Comparison of ENCODE assay signal across 8 cellular contexts in the genomic region with DNA sequence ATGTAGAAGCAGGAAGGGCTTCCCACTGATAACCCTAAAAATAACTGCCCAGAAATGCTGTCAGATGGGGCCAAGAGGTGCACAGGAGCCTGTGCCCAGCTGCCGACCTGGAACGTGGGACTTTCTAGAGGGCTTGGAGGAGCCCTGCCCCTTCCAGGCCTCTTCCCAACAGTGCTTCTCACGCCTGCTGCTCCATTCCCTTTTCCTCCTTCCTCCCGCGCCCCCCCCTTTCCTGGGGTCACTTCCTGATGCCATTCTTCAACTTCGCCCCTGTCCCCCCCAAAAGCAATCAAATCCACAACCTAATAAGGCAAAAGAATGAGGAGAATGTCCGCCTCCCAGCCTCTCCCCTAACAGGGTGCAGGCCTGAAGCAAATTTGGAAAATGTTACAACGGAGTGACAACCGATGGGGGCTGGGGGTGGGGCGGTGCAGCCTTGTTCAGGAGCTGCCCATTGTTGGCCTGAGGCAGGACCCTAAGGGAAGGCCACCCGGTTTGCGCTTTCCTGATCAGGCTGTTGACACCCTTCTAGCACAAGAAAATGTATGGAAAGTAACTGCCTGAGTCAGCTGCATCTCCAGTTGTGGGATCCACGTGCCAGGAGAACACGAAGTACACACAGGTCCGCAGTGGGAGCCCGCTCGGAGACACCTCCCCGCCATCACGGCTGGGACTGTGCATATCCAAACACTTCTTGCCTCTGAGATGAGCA. TPM values are rescaled to one million over a fixed set of nuclear protein-coding genes. Genes with fewer than 3 reads are reported as not detected.
DNase-seq lines count a peak whose midpoint lies in the region; ATAC-seq, FAIRE-seq and TF ChIP-seq lines count a peak whose summit lies in the region.

No MANE protein-coding gene starts in this region.

- dilution Hi-C loops in IMR-90 (cut with HindIII; ENCODE audit: low sequenced_read_pairs, unreplicated experiment) = no loop called here

- H3K4me2 ChIP-seq in IMR-90 (ENCODE audit: low read depth, low read length) (peak overlapping the region; percentile 14), HepG2 (ENCODE audit: low read depth, low read length) (peak overlapping the region; percentile 45; the same call in 1 of the 2 replicates)

- intact Hi-C loops in IMR-90 (cut with micrococcal nuclease) = no loop called here
- intact Hi-C loops in HepG2 (cut with micrococcal nuclease; ENCODE audit: unreplicated experiment) = no loop called here

- peaks cover 7 to 14% of the 10 kb centered on the region in 2 donors for H3K36me3 Mint-ChIP-seq in activated naive CD4-positive, alpha-beta T cell treated with anti-CD3 and anti-CD28 coated beads, Interleukin-2, amount 50 U/mL, for 72 hours

- H3K27me3 ChIP-seq in IMR-90 (ENCODE audit: control insufficient read depth, insufficient read depth, low read length) (no peaks in the 10 kb centered on the region), HepG2 (ENCODE audit: control insufficient read depth in 1 of 2, insufficient read depth in 2 of 2, low read length in 2 of 2) (no peaks in the 10 kb centered on the region), thoracic aorta (replicated peaks; ENCODE audit: insufficient read depth) (no peaks in the 10 kb centered on the region)

- H3K36me3 ChIP-seq in IMR-90 (ENCODE audit: control insufficient read depth, insufficient read depth, low read length) (peaks cover 9% of the 10 kb centered on the region), HepG2 (replicated peaks in 1 of 2; ENCODE audit: control insufficient read depth in 1 of 2, insufficient read depth in 2 of 2, low read length in 2 of 2) (peaks cover 15 to 58% of the 10 kb centered on the region in 2 experiments), thoracic aorta (no peaks in the 10 kb centered on the region)

- peak overlapping the region; percentile 99 for H3K23ac ChIP-seq in IMR-90 (ENCODE audit: low read depth, low read length)

- peak overlapping the region; percentile 62 for H2AFZ ChIP-seq in IMR-90 (replicated peaks; ENCODE audit: low read length, poor library complexity)
- no peak overlapping the region for H2AFZ ChIP-seq in HepG2 (ENCODE audit: low read length)

- POLR2A ChIA-PET in IMR-90 (lab: Charles Lee; ENCODE audit: unreplicated experiment) = interaction anchor here (0.5 to 0.6 kb wide), 2 partner anchors 13 to 506 kb away, joined by 4 to 9 read pairs; no protein-coding TSS in a partner anchor
- POLR2A ChIA-PET in HepG2 (lab: Yijun Ruan, JAX) = interaction anchor here (1.0 to 1.9 kb wide), 5 partner anchors 9 to 47 kb away, joined by 3 to 13 read pairs (median 3); partner anchors contain the start of genes ACTN4 and EIF3K

- H4K20me1 ChIP-seq in IMR-90 (ENCODE audit: insufficient read depth, low read length) = peaks cover 80% of the 10 kb centered on the region
- peaks cover 75% of the 10 kb centered on the region for H4K20me1 ChIP-seq in HepG2 (ENCODE audit: insufficient read depth, low read length)

- H2BK15ac ChIP-seq in IMR-90 (ENCODE audit: low read depth, low read length) = peak overlapping the region; percentile 100; the same call in 2 of the 3 replicates

- H2BK120ac ChIP-seq in IMR-90 (ENCODE audit: low read depth, low read length) = peak overlapping the region; percentile 99

- H3K27ac ChIP-seq in IMR-90 (ENCODE audit: insufficient read depth, low read length) (peak overlapping the region; percentile 96), caudate nucleus (ENCODE audit: low read depth, low read length) (peak overlapping the region; percentile 92), HepG2 (ENCODE audit: extremely low read length, insufficient read depth, low read length) (peak overlapping the region; percentile 44), thoracic aorta (peak overlapping the region; percentile 99 to 100)

- peak overlapping the region; percentile 74 for H3K18ac ChIP-seq in IMR-90 (ENCODE audit: low read depth, low read length)

- peak overlapping the region; percentile 99 for H3K14ac ChIP-seq in IMR-90 (replicated peaks; ENCODE audit: low read depth, low read length)

- H3K9me3 Mint-ChIP-seq in activated naive CD4-positive, alpha-beta T cell treated with anti-CD3 and anti-CD28 coated beads, Interleukin-2, amount 50 U/mL, for 72 hours = no peaks in the 10 kb centered on the region

- peaks cover 63% of the 10 kb centered on the region for H3K4me1 ChIP-seq in IMR-90 (ENCODE audit: control insufficient read depth, insufficient read depth, low read length)
- peaks cover 98% of the 10 kb centered on the region for H3K4me1 ChIP-seq in HepG2 (ENCODE audit: insufficient read depth, low read length)
- peaks cover 88 to 100% of the 10 kb centered on the region in 2 donors for H3K4me1 ChIP-seq in thoracic aorta (ENCODE audit: control insufficient read depth in 1 of 2, low read depth in 2 of 2)

- CTCF ChIA-PET in IMR-90 (lab: Yijun Ruan, JAX) (no interaction called here), HepG2 (lab: Yijun Ruan, JAX; ENCODE audit: low intra/inter-chr PET ratio, low total read pairs) (no interaction called here)

- FAIRE-seq in HepG2 (lab: Jason Lieb, UNC) = no peak

- peak overlapping the region; percentile 100 for H2AK5ac ChIP-seq in IMR-90 (ENCODE audit: low read depth, low read length)

- TF ChIP-seq RAD21 in IMR-90 (IDR thresholded peaks at IDR 0.05; ENCODE audit: low read length) (no peak), HepG2 (CRISPR knock-in tag; IDR thresholded peaks at IDR 0.05) (no peak)

- peak overlapping the region; percentile 92 for H4K5ac ChIP-seq in IMR-90 (ENCODE audit: low read depth, low read length)

- no peaks in the 10 kb centered on the region for H3K9me3 ChIP-seq in IMR-90 (ENCODE audit: control insufficient read depth, insufficient read depth, low read length)
- no peaks in the 10 kb centered on the region for H3K9me3 ChIP-seq in HepG2 (ENCODE audit: low read length)
- no peaks in the 10 kb centered on the region for H3K9me3 ChIP-seq in thoracic aorta

- H3K27ac Mint-ChIP-seq in activated naive CD4-positive, alpha-beta T cell treated with anti-CD3 and anti-CD28 coated beads, Interleukin-2, amount 50 U/mL, for 72 hours = peak overlapping the region in 1 of 2 donors; percentile 44

- 36% methylated on average over 15 of the region's 19 CpGs; no CpG with 5 or more reads in 1 of the 2 experiments for WGBS in IMR-90 (ENCODE audit: extremely low coverage in 2 of 2, insufficient read length in 1 of 2), 2 experiments
- 67% methylated on average over 19 of the region's 19 CpGs for WGBS in HepG2 (ENCODE audit: low lambda C conversion rate)

- peak overlapping the region; percentile 95 to 97 for H4K8ac ChIP-seq in IMR-90 (ENCODE audit: low read depth in 2 of 2, low read length in 2 of 2)

- 0 out of 2 replicates have a peak, but pooled peaks have one; percentile 11 for TF ChIP-seq POLR2A in IMR-90 (IDR thresholded peaks at IDR 0.05; ENCODE audit: low read depth, low read length)
- no peak for TF ChIP-seq POLR2A in HepG2 (IDR thresholded peaks at IDR 0.05; ENCODE audit: insufficient read depth in 1 of 2, low read depth in 2 of 2, low read length in 2 of 2)

- peak; percentile 51 for DNase-seq in IMR-90
- DNase-seq in caudate nucleus (lab: John Stamatoyannopoulos, UW) = peak in 1 of 61 donors; percentile 49
- peak; percentile 68 for DNase-seq in HepG2 (ENCODE audit: low spot score)
- DNase-seq in thoracic aorta (ENCODE audit: low spot score) = no peak
- DNase-seq in activated naive CD4-positive, alpha-beta T cell treated with anti-CD3 and anti-CD28 coated beads, Interleukin-2, amount 50 U/mL, for 72 hours (ENCODE audit: low spot score in 2 of 2) = no peak
- no peak for DNase-seq in NOMO-1 (lab: John Stamatoyannopoulos, UW; ENCODE audit: unreplicated experiment in 2 of 2)
- no peak for DNase-seq in GM20000 (ENCODE audit: low spot score)

- peak overlapping the region; percentile 99 for H4K91ac ChIP-seq in IMR-90 (ENCODE audit: insufficient read depth, low read depth, low read length)

- H2BK5ac ChIP-seq in IMR-90 (ENCODE audit: low read depth, low read length, poor library complexity, severe bottlenecking) = peak overlapping the region; percentile 96

- no peak overlapping the region for H3K4me3 ChIP-seq in IMR-90 (ENCODE audit: insufficient read depth, low read depth, low read length)
- no peak overlapping the region; a peak in 1 of 6 replicates for H3K4me3 ChIP-seq in HepG2 (replicated peaks in 1 of 3; ENCODE audit: insufficient read depth in 1 of 3, low read depth in 2 of 3, low read length in 3 of 3)
- H3K4me3 ChIP-seq in thoracic aorta = peak overlapping the region; percentile 56

- peaks cover 5 to 75% of the 10 kb centered on the region in 2 experiments; a peak in 3 of 4 replicates for H3K79me1 ChIP-seq in IMR-90 (ENCODE audit: low read depth in 1 of 2, low read length in 2 of 2)

- H2AK9ac ChIP-seq in IMR-90 (replicated peaks; ENCODE audit: low read depth, low read length, poor library complexity) = peak overlapping the region; percentile 91

- peak overlapping the region; percentile 90 for H3K56ac ChIP-seq in IMR-90 (ENCODE audit: extremely low read depth, insufficient read depth, low read length)

- peaks cover 96% of the 10 kb centered on the region for H3K79me2 ChIP-seq in HepG2 (ENCODE audit: insufficient read depth, low read length)

- H3K9ac ChIP-seq in IMR-90 (ENCODE audit: low read depth, low read length) (peak overlapping the region; percentile 68), HepG2 (ENCODE audit: insufficient read depth, low read depth, low read length) (peak overlapping the region; percentile 19)

- no peak for TF ChIP-seq EP300 in HepG2 (IDR thresholded peaks at IDR 0.05; ENCODE audit: low read depth in 2 of 2, low read length in 2 of 2)
- no peak; the same call in 1 of the 2 replicates for TF ChIP-seq EP300 in HepG2 (CRISPR knock-in tag; IDR thresholded peaks at IDR 0.05; ENCODE audit: borderline replicate concordance)

- BruUV-seq in IMR-90 (replicated peaks; lab: Mats Ljungman, UMichigan) (no TSS peak), HepG2 (replicated peaks; lab: Mats Ljungman, UMichigan) (no TSS peak)

- TF ChIP-seq CTCF in IMR-90 (conservative IDR thresholded peaks at IDR 0.05; ENCODE audit: low read depth, low read length) = no peak
- no peak for TF ChIP-seq CTCF in HepG2 (CRISPR knock-in tag; IDR thresholded peaks at IDR 0.05)
- no peak for TF ChIP-seq CTCF in thoracic aorta (IDR thresholded peaks at IDR 0.05)
- no peak for TF ChIP-seq CTCF in GM20000 (IDR thresholded peaks at IDR 0.05; ENCODE audit: extremely low read depth, missing control alignments)

- ATAC-seq in IMR-90 (ENCODE audit: low read depth) = peak; percentile 15
- ATAC-seq in HepG2 = peak; percentile 20; the same call in 2 of the 3 replicates
- peak; percentile 23 for ATAC-seq in thoracic aorta (ENCODE audit: insufficient number of reproducible peaks, low FRiP score, low read depth)
- no peak for ATAC-seq in activated naive CD4-positive, alpha-beta T cell treated with anti-CD3 and anti-CD28 coated beads, Interleukin-2, amount 50 U/mL, for 72 hours
- no peak for ATAC-seq in HG02610 (IDR thresholded peaks at IDR 0.05; ENCODE audit: unreplicated experiment)

- in situ Hi-C loops in IMR-90 (cut with MboI; ENCODE audit: low sequenced_read_pairs) (no loop called here), HepG2 (cut with HindIII; ENCODE audit: extremely low pct_ligation_motif_present, low pct_unique_long_range_greater_than_20kb) (no loop called here)

- H3K4ac ChIP-seq in IMR-90 (ENCODE audit: low read depth, low read length) = peak overlapping the region; percentile 98

- peaks cover 61% of the 10 kb centered on the region for H3K9me1 ChIP-seq in IMR-90 (ENCODE audit: insufficient read depth, low read length)

- peak overlapping the region; percentile 95 for H2BK20ac ChIP-seq in IMR-90 (ENCODE audit: low read depth, low read length)

RNA-seq across cellular contexts. Expression of gene ACTN4, which starts 18.7 kb away (rescaled TPM):
- total RNA-seq in IMR-90 (2012; rRNA removed) = 614 and 659 TPM in 2 replicates
- polyA plus RNA-seq in IMR-90 (2012; rRNA removed) = 497 and 541 TPM in 2 replicates
- 291 and 549 TPM in 2 replicates for polyA plus RNA-seq in IMR-90 (2012; cell fraction: cytosol; rRNA removed)
- polyA plus RNA-seq in IMR-90 (2012; cell fraction: nucleus; rRNA removed; ENCODE audit: low replicate concordance) = 608 and 1,383 TPM in 2 replicates
- 167 and 192 TPM in 2 replicates for total RNA-seq in HepG2 (2016; rRNA removed; fragmentation: Illumina TruSeq; extraction: Trizol)
- 13.8 and 15.0 TPM in 2 replicates for total RNA-seq in HepG2 (2016; cell fraction: cytosol; rRNA removed; fragmentation: Illumina TruSeq; extraction: Trizol; ENCODE audit: low read depth)
- total RNA-seq in HepG2 (2016; cell fraction: insoluble cytoplasmic fraction; rRNA removed; fragmentation: Illumina TruSeq; extraction: Trizol) = 122 and 176 TPM in 2 replicates
- 28.6 and 34.1 TPM in 2 replicates for total RNA-seq in HepG2 (2016; cell fraction: membrane; rRNA removed; fragmentation: Illumina TruSeq; extraction: Trizol)
- 148 and 165 TPM in 2 replicates for total RNA-seq in HepG2 (2016; cell fraction: nucleus; rRNA removed; fragmentation: Illumina TruSeq; extraction: Trizol)
- polyA plus RNA-seq in HepG2 (2011; rRNA removed) = 171 and 223 TPM in 2 replicates
- polyA plus RNA-seq in HepG2 (2011; cell fraction: cytosol; rRNA removed) = 82.2 and 91.7 TPM in 2 replicates
- 437 and 620 TPM in 2 replicates for polyA plus RNA-seq in HepG2 (2011; cell fraction: nucleus; rRNA removed)
- polyA plus RNA-seq in HepG2 (2012) = 222 and 260 TPM in 2 replicates
- 5.8 and 8.5 TPM in 2 replicates for polyA plus RNA-seq in HepG2 (2016; cell fraction: cytosol; fragmentation: Illumina TruSeq; extraction: Trizol; ENCODE audit: low read depth)
- polyA plus RNA-seq in HepG2 (2016; cell fraction: insoluble cytoplasmic fraction; fragmentation: Illumina TruSeq; extraction: Trizol; ENCODE audit: low read depth) = 192 and 256 TPM in 2 replicates
- 20.9 and 27.6 TPM in 2 replicates for polyA plus RNA-seq in HepG2 (2016; cell fraction: membrane; fragmentation: Illumina TruSeq; extraction: Trizol; ENCODE audit: low read depth)
- 435 and 441 TPM in 2 replicates for polyA plus RNA-seq in HepG2 (2016; cell fraction: nucleus; fragmentation: Illumina TruSeq; extraction: Trizol; ENCODE audit: insufficient read depth, low read depth)
- polyA minus RNA-seq in HepG2 (2011; rRNA and poly(A)+ RNA removed; ENCODE audit: low replicate concordance) = 172 and 192 TPM in 2 replicates
- 86.2 and 95.5 TPM in 2 replicates for polyA minus RNA-seq in HepG2 (2011; cell fraction: cytosol; rRNA and poly(A)+ RNA removed)
- 73.1 and 75.2 TPM in 2 replicates for polyA minus RNA-seq in HepG2 (2011; cell fraction: nucleus; rRNA and poly(A)+ RNA removed)
- total RNA-seq in thoracic aorta = 1,000 to 10,000 TPM in 1 of 2 donors, 100 to 1,000 TPM in 1; 668 to 1,387 TPM
- 100 to 1,000 TPM; 181 to 204 TPM for total RNA-seq in activated naive CD4-positive, alpha-beta T cell treated with anti-CD3 and anti-CD28 coated beads, Interleukin-2, amount 50 U/mL, for 72 hours

RNA-seq across cellular contexts. Expression of gene EIF3K, which starts 47.1 kb away (rescaled TPM):
- total RNA-seq in IMR-90 (2012; rRNA removed) = 965 and 1,137 TPM in 2 replicates
- polyA plus RNA-seq in IMR-90 (2012; rRNA removed) = 524 and 575 TPM in 2 replicates
- 561 and 960 TPM in 2 replicates for polyA plus RNA-seq in IMR-90 (2012; cell fraction: cytosol; rRNA removed)
- polyA plus RNA-seq in IMR-90 (2012; cell fraction: nucleus; rRNA removed; ENCODE audit: low replicate concordance) = 263 and 486 TPM in 2 replicates
- 258 and 351 TPM in 2 replicates for total RNA-seq in HepG2 (2016; rRNA removed; fragmentation: Illumina TruSeq; extraction: Trizol)
- 100 and 104 TPM in 2 replicates for total RNA-seq in HepG2 (2016; cell fraction: cytosol; rRNA removed; fragmentation: Illumina TruSeq; extraction: Trizol; ENCODE audit: low read depth)
- total RNA-seq in HepG2 (2016; cell fraction: insoluble cytoplasmic fraction; rRNA removed; fragmentation: Illumina TruSeq; extraction: Trizol) = 260 and 364 TPM in 2 replicates
- total RNA-seq in HepG2 (2016; cell fraction: membrane; rRNA removed; fragmentation: Illumina TruSeq; extraction: Trizol) = 174 and 175 TPM in 2 replicates
- 92.4 TPM in 2 replicates for total RNA-seq in HepG2 (2016; cell fraction: nucleus; rRNA removed; fragmentation: Illumina TruSeq; extraction: Trizol)
- polyA plus RNA-seq in HepG2 (2011; rRNA removed) = 179 and 230 TPM in 2 replicates
- polyA plus RNA-seq in HepG2 (2011; cell fraction: cytosol; rRNA removed) = 271 and 427 TPM in 2 replicates
- 210 and 224 TPM in 2 replicates for polyA plus RNA-seq in HepG2 (2011; cell fraction: nucleus; rRNA removed)
- polyA plus RNA-seq in HepG2 (2012) = 171 and 172 TPM in 2 replicates
- 106 and 109 TPM in 2 replicates for polyA plus RNA-seq in HepG2 (2016; cell fraction: cytosol; fragmentation: Illumina TruSeq; extraction: Trizol; ENCODE audit: low read depth)
- 349 and 386 TPM in 2 replicates for polyA plus RNA-seq in HepG2 (2016; cell fraction: insoluble cytoplasmic fraction; fragmentation: Illumina TruSeq; extraction: Trizol; ENCODE audit: low read depth)
- 161 and 168 TPM in 2 replicates for polyA plus RNA-seq in HepG2 (2016; cell fraction: membrane; fragmentation: Illumina TruSeq; extraction: Trizol; ENCODE audit: low read depth)
- polyA plus RNA-seq in HepG2 (2016; cell fraction: nucleus; fragmentation: Illumina TruSeq; extraction: Trizol; ENCODE audit: insufficient read depth, low read depth) = 163 and 169 TPM in 2 replicates
- 199 and 296 TPM in 2 replicates for polyA minus RNA-seq in HepG2 (2011; rRNA and poly(A)+ RNA removed; ENCODE audit: low replicate concordance)
- 94.6 and 127 TPM in 2 replicates for polyA minus RNA-seq in HepG2 (2011; cell fraction: cytosol; rRNA and poly(A)+ RNA removed)
- polyA minus RNA-seq in HepG2 (2011; cell fraction: nucleus; rRNA and poly(A)+ RNA removed) = 43.4 and 51.5 TPM in 2 replicates
- total RNA-seq in thoracic aorta = 100 to 1,000 TPM; 237 to 302 TPM
- total RNA-seq in activated naive CD4-positive, alpha-beta T cell treated with anti-CD3 and anti-CD28 coated beads, Interleukin-2, amount 50 U/mL, for 72 hours = 100 to 1,000 TPM; 282 to 299 TPM

RNA-seq across cellular contexts. Expression of gene MAP4K1, which starts 48.4 kb away (rescaled TPM):
- not detected in 2 replicates for total RNA-seq in IMR-90 (2012; rRNA removed)
- 0.16 and 0.22 TPM in 2 replicates for polyA plus RNA-seq in IMR-90 (2012; rRNA removed)
- 0.04 and 0.38 TPM in 2 replicates for polyA plus RNA-seq in IMR-90 (2012; cell fraction: cytosol; rRNA removed)
- 1.5 and 1.7 TPM in 2 replicates for polyA plus RNA-seq in IMR-90 (2012; cell fraction: nucleus; rRNA removed; ENCODE audit: low replicate concordance)
- 0.89 TPM in 1 of 2 replicates, not detected in the other for total RNA-seq in HepG2 (2016; rRNA removed; fragmentation: Illumina TruSeq; extraction: Trizol)
- not detected in 2 replicates for total RNA-seq in HepG2 (2016; cell fraction: cytosol; rRNA removed; fragmentation: Illumina TruSeq; extraction: Trizol; ENCODE audit: low read depth)
- total RNA-seq in HepG2 (2016; cell fraction: insoluble cytoplasmic fraction; rRNA removed; fragmentation: Illumina TruSeq; extraction: Trizol) = 0.39 and 0.41 TPM in 2 replicates
- total RNA-seq in HepG2 (2016; cell fraction: membrane; rRNA removed; fragmentation: Illumina TruSeq; extraction: Trizol) = 0.19 and 0.62 TPM in 2 replicates
- total RNA-seq in HepG2 (2016; cell fraction: nucleus; rRNA removed; fragmentation: Illumina TruSeq; extraction: Trizol) = 0.60 TPM in 1 of 2 replicates, not detected in the other
- 0.24 and 0.35 TPM in 2 replicates for polyA plus RNA-seq in HepG2 (2011; rRNA removed)
- polyA plus RNA-seq in HepG2 (2011; cell fraction: cytosol; rRNA removed) = 0.05 and 0.31 TPM in 2 replicates
- 2.1 and 2.6 TPM in 2 replicates for polyA plus RNA-seq in HepG2 (2011; cell fraction: nucleus; rRNA removed)
- polyA plus RNA-seq in HepG2 (2012) = 0.44 and 0.64 TPM in 2 replicates
- polyA plus RNA-seq in HepG2 (2016; cell fraction: cytosol; fragmentation: Illumina TruSeq; extraction: Trizol; ENCODE audit: low read depth) = not detected in 2 replicates
- 0.52 TPM in 1 of 2 replicates, not detected in the other for polyA plus RNA-seq in HepG2 (2016; cell fraction: insoluble cytoplasmic fraction; fragmentation: Illumina TruSeq; extraction: Trizol; ENCODE audit: low read depth)
- polyA plus RNA-seq in HepG2 (2016; cell fraction: membrane; fragmentation: Illumina TruSeq; extraction: Trizol; ENCODE audit: low read depth) = not detected in 2 replicates
- polyA plus RNA-seq in HepG2 (2016; cell fraction: nucleus; fragmentation: Illumina TruSeq; extraction: Trizol; ENCODE audit: insufficient read depth, low read depth) = 1.4 and 3.1 TPM in 2 replicates
- 0.91 TPM in 1 of 2 replicates, not detected in the other for polyA minus RNA-seq in HepG2 (2011; rRNA and poly(A)+ RNA removed; ENCODE audit: low replicate concordance)
- polyA minus RNA-seq in HepG2 (2011; cell fraction: cytosol; rRNA and poly(A)+ RNA removed) = not detected in 2 replicates
- polyA minus RNA-seq in HepG2 (2011; cell fraction: nucleus; rRNA and poly(A)+ RNA removed) = not detected in 2 replicates
- 10 to 100 TPM in 1 of 2 donors, 1 to 10 TPM in 1; 4.6 to 33.7 TPM for total RNA-seq in thoracic aorta
- total RNA-seq in activated naive CD4-positive, alpha-beta T cell treated with anti-CD3 and anti-CD28 coated beads, Interleukin-2, amount 50 U/mL, for 72 hours = 100 to 1,000 TPM; 225 to 247 TPM

Comparison
In these comparisons a context has a peak if more than half of its experiments do, and no peak if none do; other contexts are left out.
1. ATAC-seq: peak in IMR-90 (single experiment), HepG2 (single experiment) and thoracic aorta (single experiment); none in activated naive CD4-positive, alpha-beta T cell treated with anti-CD3 and anti-CD28 coated beads, Interleukin-2, amount 50 U/mL, for 72 hours (0 of 2) and HG02610 (single experiment).
2. DNase-seq: peak in IMR-90 (single experiment) and HepG2 (single experiment); none in thoracic aorta (single experiment), activated naive CD4-positive, alpha-beta T cell treated with anti-CD3 and anti-CD28 coated beads, Interleukin-2, amount 50 U/mL, for 72 hours (0 of 2), NOMO-1 (0 of 2) and GM20000 (single experiment).
3. H3K27ac ChIP-seq: peak in every context shown above with its lines; median percentile 100 in thoracic aorta; 96 in IMR-90; 92 in caudate nucleus; 44 in HepG2.
4. RNA of gene MAP4K1, which starts 48.4 kb away (total RNA-seq): 225 to 247 TPM in activated naive CD4-positive, alpha-beta T cell treated with anti-CD3 and anti-CD28 coated beads, Interleukin-2, amount 50 U/mL, for 72 hours; 4.6 to 33.7 TPM in thoracic aorta, 0.19 to 0.89 TPM in HepG2 and not detected in IMR-90; every median in the first group is over 4 times any median in the second.